8 cellular contexts compared by ENCODE assay signal in the genomic region with DNA sequence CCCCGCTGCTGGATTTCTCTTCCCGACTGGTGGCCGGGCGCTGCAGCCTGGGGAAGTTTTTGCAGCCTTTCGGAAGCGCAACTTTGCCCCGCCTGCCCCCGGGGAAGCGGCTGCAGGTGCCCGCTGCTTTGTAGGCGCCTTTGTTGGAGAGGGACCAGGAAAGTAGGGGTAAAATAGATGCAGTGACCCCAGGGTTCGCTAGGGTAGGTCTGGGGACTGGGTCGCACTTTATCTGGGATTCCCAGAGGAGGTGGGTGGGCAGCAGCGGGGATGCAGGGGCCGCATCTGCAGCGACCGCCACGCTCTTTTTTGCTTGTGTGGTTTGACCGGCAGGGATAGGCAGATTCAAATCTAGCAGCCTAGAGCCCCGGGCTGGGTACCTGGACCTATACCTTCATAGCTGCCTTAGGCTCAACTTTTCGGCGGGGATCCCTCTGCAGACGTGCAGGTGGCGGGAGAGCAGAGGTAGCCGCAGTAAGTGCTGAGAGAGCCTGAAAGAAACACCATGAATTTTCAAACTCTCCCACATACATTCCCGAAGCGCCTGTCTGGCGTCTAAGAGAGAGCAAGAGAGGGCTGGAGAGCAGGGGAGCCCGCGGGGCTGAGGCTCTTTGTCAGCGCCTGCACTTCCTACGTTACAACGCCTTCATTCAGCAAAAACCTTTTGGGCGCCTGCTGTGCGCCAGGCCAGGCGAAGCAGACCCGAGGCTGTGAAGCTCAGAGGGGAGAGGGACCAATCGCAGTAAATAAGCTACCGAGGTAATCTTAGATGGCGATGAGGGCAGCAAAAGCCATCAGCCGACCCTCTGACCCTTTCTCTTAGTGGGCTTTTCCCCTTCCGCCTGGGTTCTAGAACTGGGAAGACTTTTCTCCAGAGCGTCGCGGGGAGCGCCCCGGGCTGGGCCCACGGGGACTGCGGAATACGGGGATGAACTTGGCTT. TPM values are rescaled to one million over a fixed set of nuclear protein-coding genes. Genes with fewer than 3 reads are reported as not detected.
A peak's percentile ranks its signal among the peaks of the same experiment; 100 is the strongest.
DNase-seq lines count a peak whose midpoint lies in the region; ATAC-seq and TF ChIP-seq lines count a peak whose summit lies in the region.

No MANE protein-coding gene starts in this region.

- intact Hi-C loops in mammary epithelial cell (cut with micrococcal nuclease): no loop called here

- peaks cover 56% of the 10 kb centered on the region for H3K27me3 ChIP-seq in mammary epithelial cell (ENCODE audit: insufficient read depth, low read length)

- DNase-seq in Daoy (ENCODE audit: low read depth) (peak; percentile 48), NCI-H128 (lab: John Stamatoyannopoulos, UW; ENCODE audit: unreplicated experiment) (peak; percentile 21), mammary epithelial cell (no peak), neural crest cell (ENCODE audit: low read depth, low spot score) (peak; percentile 27), OCI-M1 (lab: John Stamatoyannopoulos, UW) (no peak), GDM1 (lab: John Stamatoyannopoulos, UW) (no peak)

- CTCF ChIA-PET in mammary epithelial cell (lab: Charles Lee; ENCODE audit: low non-redundant PET): no interaction called here

- H2AFZ ChIP-seq in mammary epithelial cell (ENCODE audit: low read depth, low read length): no peak overlapping the region

- peak overlapping the region; percentile 20 for H3K4me2 ChIP-seq in mammary epithelial cell (ENCODE audit: insufficient read depth, low read depth, low read length)

- 4% methylated on average over 10 of the region's 50 CpGs for WGBS in mammary epithelial cell (ENCODE audit: low coverage, missing lambda C conversion rate)

- H3K4me1 Mint-ChIP-seq in neural crest cell: peaks cover 17% of the 10 kb centered on the region

- H3K27ac ChIP-seq in mammary epithelial cell (ENCODE audit: insufficient read depth, low read depth, low read length): no peak overlapping the region

- TF ChIP-seq CTCF in mammary epithelial cell (conservative IDR thresholded peaks at IDR 0.05 in 1 of 2, IDR thresholded peaks at IDR 0.05 in 1 of 2; ENCODE audit: extremely low read depth in 1 of 2, insufficient read depth in 1 of 2, low read depth in 1 of 2, low read length in 2 of 2) (no peak), neural crest cell (conservative IDR thresholded peaks at IDR 0.05) (no peak)

- no peaks in the 10 kb centered on the region for H3K9me3 Mint-ChIP-seq in neural crest cell

- dilution Hi-C loops in mammary epithelial cell (cut with HindIII; ENCODE audit: low sequenced_read_pairs): no loop called here

- H3K79me2 ChIP-seq in mammary epithelial cell (ENCODE audit: insufficient read depth, low read length): no peaks in the 10 kb centered on the region

- peaks cover 7% of the 10 kb centered on the region for H3K4me1 ChIP-seq in mammary epithelial cell (ENCODE audit: insufficient read depth, low read length)

- no peak for ATAC-seq in HG02623 (IDR thresholded peaks at IDR 0.05; ENCODE audit: unreplicated experiment)
- no peak for ATAC-seq in HG03159 (IDR thresholded peaks at IDR 0.05; ENCODE audit: unreplicated experiment)

- in situ Hi-C loops in mammary epithelial cell (cut with MboI; ENCODE audit: low sequenced_read_pairs in 2 of 2): no loop called here

- H4K20me1 ChIP-seq in mammary epithelial cell (ENCODE audit: insufficient read depth, low read length): no peaks in the 10 kb centered on the region

- H3K9me3 ChIP-seq in mammary epithelial cell (replicated peaks; ENCODE audit: insufficient read depth, low read length): no peaks in the 10 kb centered on the region

- no peak overlapping the region for H3K9ac ChIP-seq in mammary epithelial cell (ENCODE audit: insufficient read depth, low read length)

- peak overlapping the region; percentile 37 for H3K27ac Mint-ChIP-seq in neural crest cell (ENCODE audit: unreplicated experiment)

- H3K4me3 Mint-ChIP-seq in neural crest cell: peak overlapping the region; percentile 89

- no TSS peak for BruUV-seq in mammary epithelial cell (replicated peaks; lab: Mats Ljungman, UMichigan)

- no peaks in the 10 kb centered on the region for H3K36me3 ChIP-seq in mammary epithelial cell (ENCODE audit: insufficient read depth, low read length)

- peaks cover 90% of the 10 kb centered on the region for H3K27me3 Mint-ChIP-seq in neural crest cell (ENCODE audit: low read depth)

- no peaks in the 10 kb centered on the region for H3K36me3 Mint-ChIP-seq in neural crest cell (ENCODE audit: low read depth)

- no peak overlapping the region for H3K4me3 ChIP-seq in mammary epithelial cell (replicated peaks in 1 of 3; ENCODE audit: insufficient read depth in 1 of 3, low read depth in 2 of 3, low read length in 3 of 3)

RNA-seq across cellular contexts. Expression of a gene that starts 0.6 kb away (rescaled TPM):
- 0.03 and 0.11 TPM in 2 replicates for total RNA-seq in Daoy (2014; rRNA removed; shearing (Covaris generic))
- total RNA-seq in mammary epithelial cell (under 1 TPM; under 0.01 to 0.26 TPM), neural crest cell (0.33 and 0.66 TPM in 2 replicates)
- polyA plus RNA-seq in mammary epithelial cell: under 0.01 TPM
- polyA minus RNA-seq in mammary epithelial cell: not detected

Comparison
In these comparisons a context has a peak if more than half of its experiments do, and no peak if none do; other contexts are left out.
1. DNase-seq: peak in Daoy (single experiment), NCI-H128 (single experiment) and neural crest cell (single experiment); none in mammary epithelial cell (single experiment), OCI-M1 (single experiment) and GDM1 (single experiment).